ENCODE assay signal across 10 cellular contexts in the genomic region with DNA sequence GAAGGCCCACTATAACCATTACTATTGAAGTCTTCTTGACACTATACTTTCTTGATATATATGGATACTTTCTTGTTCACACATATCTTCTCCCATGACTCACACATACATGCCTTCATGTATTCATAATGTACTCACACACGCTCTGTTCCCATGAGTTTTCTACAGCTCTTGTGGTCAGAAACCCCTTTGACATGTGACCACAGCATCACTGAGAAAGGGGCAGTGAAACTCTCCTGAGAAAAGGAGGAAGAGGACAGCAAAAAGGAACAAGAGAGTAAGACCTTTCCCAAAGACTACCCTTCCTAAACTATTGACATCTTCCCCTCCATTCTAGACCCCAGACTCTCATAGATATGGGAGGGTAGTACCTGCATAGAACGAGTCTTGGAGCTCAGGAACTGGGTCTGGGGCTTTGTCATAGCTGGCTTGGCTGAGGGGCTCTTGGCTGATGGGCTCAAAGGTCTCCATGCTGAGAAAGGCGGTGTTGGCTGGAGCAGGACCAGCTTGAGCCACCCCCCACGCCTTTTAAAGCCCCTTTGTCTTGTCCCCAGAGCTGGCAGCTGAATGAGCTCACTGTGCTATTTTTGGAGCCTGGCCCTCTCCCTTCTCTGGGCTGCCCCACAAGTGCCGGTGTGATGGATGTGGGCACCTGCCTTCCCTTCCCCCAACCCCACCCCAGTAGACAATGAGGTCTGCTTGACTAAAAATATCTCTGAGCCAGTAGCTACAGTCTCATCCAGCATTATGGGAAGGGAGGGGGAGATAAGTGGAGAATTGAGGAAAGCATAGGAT.
DNase-seq lines count a peak whose midpoint lies in the region; ATAC-seq lines count a peak whose summit lies in the region.
"Had no signal": no experiment of that assay in that cellular context is flagged by ENCODE, and none has a peak within 500 bp of the region (broad histone marks: within the 10 kb centered on the region; RNA-seq: fewer than 3 reads in every experiment).

No MANE protein-coding gene starts in this region.

- H3K4me3 ChIP-seq in adipocyte (ENCODE audit: low read length) (no peak overlapping the region), muscle layer of duodenum (ENCODE audit: low read depth in 1 of 2, low read length in 2 of 2) (no peak overlapping the region)

- DNase-seq in EL (peak; percentile 85), adipocyte (ENCODE audit: low read depth) (peak; percentile 36), T-helper 1 cell (no peak), NCI-H2171 treated with DMSO at 0.1 percent for 48 hours (lab: John Stamatoyannopoulos, UW) (no peak)
- DNase-seq: activated CD4-positive, alpha-beta memory T cell treated with anti-CD3 and anti-CD28 coated beads, Interleukin-2, amount 10 ng/mL, durations not matched to agents 7 days and 5 days; effector CD4-positive, alpha-beta T cell had no signal

- H3K27ac ChIP-seq in muscle layer of duodenum (ENCODE audit: low read length) = peak overlapping the region; percentile 32

- H3K4me1 ChIP-seq in adipocyte (ENCODE audit: control insufficient read depth, insufficient read depth, low read length) (peaks cover 4% of the 10 kb centered on the region), muscle layer of duodenum (ENCODE audit: control insufficient read depth in 1 of 2, insufficient read depth in 2 of 2, low read length in 2 of 2) (peaks cover 0 to 29% of the 10 kb centered on the region in 2 donors)

- H3K9me3 ChIP-seq in adipocyte (ENCODE audit: control insufficient read depth, low read length) (no peaks in the 10 kb centered on the region), muscle layer of duodenum (ENCODE audit: control insufficient read depth in 1 of 2, low read length in 2 of 2) (no peaks in the 10 kb centered on the region)

- H3K9ac ChIP-seq in adipocyte (ENCODE audit: low read length) = no peak overlapping the region

- H3K36me3 ChIP-seq in adipocyte (ENCODE audit: control insufficient read depth, insufficient read depth, low read length, severe bottlenecking) (no peaks in the 10 kb centered on the region), muscle layer of duodenum (ENCODE audit: control insufficient read depth in 1 of 2, insufficient read depth in 2 of 2, low read length in 2 of 2) (no peaks in the 10 kb centered on the region)

- ATAC-seq in HG02610 (IDR thresholded peaks at IDR 0.05; ENCODE audit: unreplicated experiment) = peak; percentile 57
- ATAC-seq in HG02798 (IDR thresholded peaks at IDR 0.05; ENCODE audit: poor library complexity, unreplicated experiment) = no peak
- ATAC-seq in HG03097 (IDR thresholded peaks at IDR 0.05; ENCODE audit: low FRiP score, unreplicated experiment) = no peak

- no peaks in the 10 kb centered on the region for H3K27me3 ChIP-seq in adipocyte (replicated peaks; ENCODE audit: control insufficient read depth, insufficient read depth, low read length)
- no peaks in the 10 kb centered on the region for H3K27me3 ChIP-seq in muscle layer of duodenum (ENCODE audit: low read depth, low read length)

Comparison
In these comparisons a context has a peak if more than half of its experiments do, and no peak if none do; other contexts are left out.
1. DNase-seq: peak in EL (single experiment) and adipocyte (single experiment); none in T-helper 1 cell (0 of 5) and NCI-H2171 treated with DMSO at 0.1 percent for 48 hours (single experiment).